ENCODE assay signal across 1 cellular context in genomic region chr16:48244080-48244862, GRCh38.
TF ChIP-seq lines count a peak whose summit lies in the region.

Gene LONP2, plus strand, starts transcription at chr16:48244300. Its CDS starts 89 bp downstream, at chr16:48244389.

TF ChIP-seq in HEK293, 187 proteins besides CTCF, POLR2A, EP300 and RAD21 (continued from another document):
- TF ChIP-seq, protein P1, sequence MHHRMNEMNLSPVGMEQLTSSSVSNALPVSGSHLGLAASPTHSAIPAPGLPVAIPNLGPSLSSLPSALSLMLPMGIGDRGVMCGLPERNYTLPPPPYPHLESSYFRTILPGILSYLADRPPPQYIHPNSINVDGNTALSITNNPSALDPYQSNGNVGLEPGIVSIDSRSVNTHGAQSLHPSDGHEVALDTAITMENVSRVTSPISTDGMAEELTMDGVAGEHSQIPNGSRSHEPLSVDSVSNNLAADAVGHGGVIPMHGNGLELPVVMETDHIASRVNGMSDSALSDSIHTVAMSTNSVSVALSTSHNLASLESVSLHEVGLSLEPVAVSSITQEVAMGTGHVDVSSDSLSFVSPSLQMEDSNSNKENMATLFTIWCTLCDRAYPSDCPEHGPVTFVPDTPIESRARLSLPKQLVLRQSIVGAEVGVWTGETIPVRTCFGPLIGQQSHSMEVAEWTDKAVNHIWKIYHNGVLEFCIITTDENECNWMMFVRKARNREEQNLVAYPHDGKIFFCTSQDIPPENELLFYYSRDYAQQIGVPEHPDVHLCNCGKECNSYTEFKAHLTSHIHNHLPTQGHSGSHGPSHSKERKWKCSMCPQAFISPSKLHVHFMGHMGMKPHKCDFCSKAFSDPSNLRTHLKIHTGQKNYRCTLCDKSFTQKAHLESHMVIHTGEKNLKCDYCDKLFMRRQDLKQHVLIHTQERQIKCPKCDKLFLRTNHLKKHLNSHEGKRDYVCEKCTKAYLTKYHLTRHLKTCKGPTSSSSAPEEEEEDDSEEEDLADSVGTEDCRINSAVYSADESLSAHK (tag by site-specific recombination; IDR thresholded peaks at IDR 0.05): peak; percentile 20; the same call in 1 of the 2 replicates
- peak; percentile 84 for TF ChIP-seq ZBTB20 (tag by site-specific recombination; IDR thresholded peaks at IDR 0.05)
- TF ChIP-seq ZNF664 (tag by site-specific recombination; IDR thresholded peaks at IDR 0.05): no peak
- peak; percentile 83 for TF ChIP-seq ZIC2 (tag by site-specific recombination; IDR thresholded peaks at IDR 0.05)
- TF ChIP-seq ZBTB17 (tag by site-specific recombination; IDR thresholded peaks at IDR 0.05): peak; percentile 58
- TF ChIP-seq ZNF610 (tag by site-specific recombination; IDR thresholded peaks at IDR 0.05; ENCODE audit: borderline replicate concordance): 0 out of 2 replicates have a peak, but pooled peaks have one; percentile 66
- TF ChIP-seq ZNF184 (tag by site-specific recombination; IDR thresholded peaks at IDR 0.05): 0 out of 2 replicates have a peak, but pooled peaks have one; percentile 25
- TF ChIP-seq ZNF692 (tag by site-specific recombination; IDR thresholded peaks at IDR 0.05): 0 out of 2 replicates have a peak, but pooled peaks have one; percentile 60
- TF ChIP-seq ZNF768 (tag by site-specific recombination; IDR thresholded peaks at IDR 0.05): no peak
- peak; percentile 47 for TF ChIP-seq KLF1 (tag by site-specific recombination; IDR thresholded peaks at IDR 0.05)
- peak; percentile 72 for TF ChIP-seq SP3 (tag by site-specific recombination; IDR thresholded peaks at IDR 0.05)
- TF ChIP-seq ZFHX2 (tag by site-specific recombination; conservative IDR thresholded peaks at IDR 0.05): peak; percentile 89
- peak; percentile 81 for TF ChIP-seq SP7 (tag by site-specific recombination; IDR thresholded peaks at IDR 0.05)
- TF ChIP-seq ZBTB44 (tag by site-specific recombination; IDR thresholded peaks at IDR 0.05): no peak
- no peak for TF ChIP-seq ZNF521 (tag by site-specific recombination; IDR thresholded peaks at IDR 0.05)
- TF ChIP-seq KLF8 (tag by site-specific recombination; IDR thresholded peaks at IDR 0.05): peak; percentile 60
- peak; percentile 15; the same call in 1 of the 2 replicates for TF ChIP-seq GLI4 (tag by site-specific recombination; IDR thresholded peaks at IDR 0.05)
- peak; percentile 51; the same call in 1 of the 2 replicates for TF ChIP-seq GLIS1 (tag by site-specific recombination; IDR thresholded peaks at IDR 0.05)
- TF ChIP-seq, protein P2, sequence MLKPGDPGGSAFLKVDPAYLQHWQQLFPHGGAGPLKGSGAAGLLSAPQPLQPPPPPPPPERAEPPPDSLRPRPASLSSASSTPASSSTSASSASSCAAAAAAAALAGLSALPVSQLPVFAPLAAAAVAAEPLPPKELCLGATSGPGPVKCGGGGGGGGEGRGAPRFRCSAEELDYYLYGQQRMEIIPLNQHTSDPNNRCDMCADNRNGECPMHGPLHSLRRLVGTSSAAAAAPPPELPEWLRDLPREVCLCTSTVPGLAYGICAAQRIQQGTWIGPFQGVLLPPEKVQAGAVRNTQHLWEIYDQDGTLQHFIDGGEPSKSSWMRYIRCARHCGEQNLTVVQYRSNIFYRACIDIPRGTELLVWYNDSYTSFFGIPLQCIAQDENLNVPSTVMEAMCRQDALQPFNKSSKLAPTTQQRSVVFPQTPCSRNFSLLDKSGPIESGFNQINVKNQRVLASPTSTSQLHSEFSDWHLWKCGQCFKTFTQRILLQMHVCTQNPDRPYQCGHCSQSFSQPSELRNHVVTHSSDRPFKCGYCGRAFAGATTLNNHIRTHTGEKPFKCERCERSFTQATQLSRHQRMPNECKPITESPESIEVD (tag by site-specific recombination; IDR thresholded peaks at IDR 0.05): no peak
- TF ChIP-seq ZNF223 (tag by site-specific recombination; IDR thresholded peaks at IDR 0.05): no peak
- TF ChIP-seq ZBTB48 (tag by site-specific recombination; IDR thresholded peaks at IDR 0.05): peak; percentile 87; the same call in 1 of the 2 replicates
- peak; percentile 62; the same call in 1 of the 2 replicates for TF ChIP-seq ZNF324 (tag by site-specific recombination; IDR thresholded peaks at IDR 0.05)
- TF ChIP-seq ZNF335 (tag by site-specific recombination; conservative IDR thresholded peaks at IDR 0.05): peak; percentile 48
- TF ChIP-seq, protein P3, sequence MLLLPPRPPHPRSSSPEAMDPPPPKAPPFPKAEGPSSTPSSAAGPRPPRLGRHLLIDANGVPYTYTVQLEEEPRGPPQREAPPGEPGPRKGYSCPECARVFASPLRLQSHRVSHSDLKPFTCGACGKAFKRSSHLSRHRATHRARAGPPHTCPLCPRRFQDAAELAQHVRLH (tag by site-specific recombination; IDR thresholded peaks at IDR 0.05): peak; percentile 71
- TF ChIP-seq IKZF3 (tag by site-specific recombination; IDR thresholded peaks at IDR 0.05): no peak
TF ChIP-seq in HEK293: peak in this region for 44.
